In genomic region chr10:95374597-95375209, GRCh38 we compare ENCODE assay signal across 8 cellular contexts.
DNase-seq lines count a peak whose midpoint lies in the region; ATAC-seq, FAIRE-seq and TF ChIP-seq lines count a peak whose summit lies in the region.

No MANE protein-coding gene starts in this region.

- no peak for TF ChIP-seq EP300 in GM12878 (IDR thresholded peaks at IDR 0.05; ENCODE audit: borderline replicate concordance in 1 of 2, control insufficient read depth in 1 of 2, low read depth in 2 of 2, low read length in 2 of 2)

- no peak overlapping the region for H3K27ac ChIP-seq in GM12878 (ENCODE audit: control insufficient read depth, insufficient read depth)

- no peak overlapping the region for H3K9ac ChIP-seq in GM12878 (ENCODE audit: control insufficient read depth, insufficient read depth, low read length)

- no peak overlapping the region for H3K4me2 ChIP-seq in GM12878 (ENCODE audit: control insufficient read depth, insufficient read depth)

- no peaks in the 10 kb centered on the region for H3K36me3 Mint-ChIP-seq in HFFc6 (ENCODE audit: low read depth)

- WGBS in GM12878 (ENCODE audit: insufficient coverage, insufficient replicate concordance, low lambda C conversion rate, missing lambda C conversion rate): 0% methylated on average over 5 of the region's 5 CpGs

- no peaks in the 10 kb centered on the region for H4K20me1 ChIP-seq in GM12878 (ENCODE audit: control insufficient read depth, insufficient read depth)

- no peak overlapping the region for H3K4me3 Mint-ChIP-seq in HFFc6

- no peak overlapping the region for H3K27ac Mint-ChIP-seq in HFFc6

- FAIRE-seq in GM12878 (lab: Jason Lieb, UNC): peak; percentile 84

- peaks cover 0 to 3% of the 10 kb centered on the region in 2 experiments; a peak in 1 of 4 replicates for H3K27me3 ChIP-seq in GM12878 (replicated peaks in 1 of 2; ENCODE audit: control insufficient read depth in 2 of 2, insufficient read depth in 2 of 2, low read length in 1 of 2)

- DNase-seq in activated effector memory CD4-positive, alpha-beta T cell treated with anti-CD3 and anti-CD28 coated beads, Interleukin-2, amount 50 U/mL, for 16 hours: peak; percentile 75
- DNase-seq in activated effector memory CD4-positive, alpha-beta T cell treated with Interleukin-2 at 50 U/mL for 16 hours: no peak
- peak; percentile 61 for DNase-seq in HFFc6
- peak; percentile 78 for DNase-seq in NCI-H1092 (lab: John Stamatoyannopoulos, UW)
- DNase-seq in GM12878 (ENCODE audit: low read depth, low spot score): no peak
- DNase-seq in iPS-NIHi7 (ENCODE audit: extremely low spot score): peak; percentile 93
- DNase-seq in stimulated activated CD4-positive, alpha-beta T cell treated with anti-CD3 and anti-CD28 coated beads, Interleukin-12 subunit alpha, Interleukin-12 subunit beta, amount 100 ng/mL, for 4 hours: peak; percentile 23

- in situ Hi-C loops in GM12878 (cut with MboI): loop anchor here (5.0 kb wide), 1 partner anchor 228 kb away; no protein-coding TSS in a partner anchor

- H3K36me3 ChIP-seq in GM12878 (ENCODE audit: control insufficient read depth in 2 of 2, insufficient read depth in 2 of 2, low read length in 1 of 2): no peaks in the 10 kb centered on the region

- peaks cover 23% of the 10 kb centered on the region for H3K27me3 Mint-ChIP-seq in HFFc6 (ENCODE audit: insufficient read depth)

- peaks cover 4% of the 10 kb centered on the region; the same call in 1 of the 2 replicates for H3K9me3 Mint-ChIP-seq in HFFc6

- SMC1A ChIA-PET in GM12878 (lab: Charles Lee; ENCODE audit: uncharacterized antibody, unreplicated experiment): interaction anchor here (0.7 to 7.8 kb wide), 43 partner anchors 11 to 839 kb away, joined by 3 to 153 read pairs (median 4); partner anchors contain the start of gene TCTN3

- intact Hi-C loops in GM12878 (cut with micrococcal nuclease; ENCODE audit: unreplicated experiment): loop anchor here (1.0 to 5.0 kb wide), 3 partner anchors 58 to 227 kb away; no protein-coding TSS in a partner anchor

- no peaks in the 10 kb centered on the region for H3K79me2 ChIP-seq in GM12878 (ENCODE audit: control insufficient read depth, insufficient read depth, low read length)

- no TSS peak for BruUV-seq in GM12878 (replicated peaks; lab: Mats Ljungman, UMichigan)

- CTCF ChIA-PET in GM12878 (lab: Yijun Ruan, JAX): interaction anchor here (0.6 to 9.7 kb wide), 62 partner anchors 10 to 876 kb away, joined by 3 to 204 read pairs (median 4); partner anchors contain the start of genes ACSM6 and TCTN3

- no peak for TF ChIP-seq POLR2A in GM12878 (IDR thresholded peaks at IDR 0.05; ENCODE audit: low read depth, low read length)

- peak; percentile 96 for TF ChIP-seq CTCF in HFFc6 (IDR thresholded peaks at IDR 0.05)
- TF ChIP-seq CTCF in GM12878 (IDR thresholded peaks at IDR 0.05 in 2 of 3, conservative IDR thresholded peaks at IDR 0.05 in 1 of 3; ENCODE audit: control insufficient read depth in 2 of 3, extremely low read depth in 1 of 3, insufficient read depth in 1 of 3, low read depth in 3 of 3, low read length in 3 of 3): peak; percentile 94 to 96 (median 96)

- no peaks in the 10 kb centered on the region for H3K9me3 ChIP-seq in GM12878 (replicated peaks; ENCODE audit: control insufficient read depth, insufficient read depth, low read length)

- RAD21 ChIA-PET in GM12878 (lab: Charles Lee; ENCODE audit: unreplicated experiment): interaction anchor here (0.7 to 7.3 kb wide), 30 partner anchors 9 to 319 kb away, joined by 3 to 84 read pairs (median 6); partner anchors contain the start of gene TCTN3

- no peak overlapping the region for H2AFZ ChIP-seq in GM12878 (ENCODE audit: control insufficient read depth, low read depth, low read length)

- POLR2A ChIA-PET in GM12878 (lab: Charles Lee): interaction anchor here (0.6 to 1.4 kb wide), 8 partner anchors 9 to 71 kb away, joined by 3 to 4 read pairs (median 3); no protein-coding TSS in a partner anchor

- no peaks in the 10 kb centered on the region; the same call in 1 of the 2 replicates for H3K4me1 Mint-ChIP-seq in HFFc6 (ENCODE audit: low read depth)

- H3K4me3 ChIP-seq in GM12878: no peak overlapping the region

- peak; percentile 97 for ATAC-seq in SK-N-SH treated with all-trans-retinoic acid at 6 μM for 48 hours
- ATAC-seq in GM12878: peak; percentile 99

- peak; percentile 97 for TF ChIP-seq RAD21 in GM12878 (IDR thresholded peaks at IDR 0.05; ENCODE audit: insufficient read depth, low read depth, low read length)

- H3K4me1 ChIP-seq in GM12878 (ENCODE audit: control insufficient read depth, insufficient read depth, low read length): peaks cover 16% of the 10 kb centered on the region

TF ChIP-seq in SK-N-SH treated with all-trans-retinoic acid at 6 μM for 48 hours, 23 proteins besides CTCF, POLR2A, EP300 and RAD21 (continues in another document):
- TF ChIP-seq ZNF565 (CRISPR knock-in tag; conservative IDR thresholded peaks at IDR 0.05; ENCODE audit: low read depth) (no peak), CSDC2 (CRISPR knock-in tag; IDR thresholded peaks at IDR 0.05) (no peak), TCF4 (CRISPR knock-in tag; IDR thresholded peaks at IDR 0.05; ENCODE audit: borderline replicate concordance) (no peak), SNAI2 (CRISPR knock-in tag; IDR thresholded peaks at IDR 0.05) (no peak), PPARA (CRISPR knock-in tag; IDR thresholded peaks at IDR 0.05; ENCODE audit: borderline replicate concordance) (no peak), BACH2 (CRISPR knock-in tag; IDR thresholded peaks at IDR 0.05; ENCODE audit: borderline replicate concordance) (no peak), ZFP30 (CRISPR knock-in tag; IDR thresholded peaks at IDR 0.05) (no peak), PATZ1 (CRISPR knock-in tag; IDR thresholded peaks at IDR 0.05; ENCODE audit: borderline replicate concordance) (no peak)

TF ChIP-seq in GM12878, 131 proteins besides CTCF, POLR2A, EP300 and RAD21:
- 0 out of 3 replicates have a peak, but pooled peaks have one; percentile 30 for TF ChIP-seq POU2F2 (IDR thresholded peaks at IDR 0.05; ENCODE audit: borderline replicate concordance, low read depth, low read length)
- TF ChIP-seq SIX5 (IDR thresholded peaks at IDR 0.05; ENCODE audit: low read depth, low read length, severe bottlenecking): peak; percentile 7
- TF ChIP-seq CREB1 (IDR thresholded peaks at IDR 0.05; ENCODE audit: low read depth): no peak
- peak; percentile 56; the same call in 1 of the 2 replicates for TF ChIP-seq YY1 (IDR thresholded peaks at IDR 0.05; ENCODE audit: low read depth, low read length)
- TF ChIP-seq IRF4 (IDR thresholded peaks at IDR 0.05; ENCODE audit: low read depth, low read length): peak; percentile 76; the same call in 1 of the 2 replicates
- TF ChIP-seq ZBTB4 (CRISPR knock-in tag; IDR thresholded peaks at IDR 0.05): no peak
- no peak for TF ChIP-seq TARDBP (IDR thresholded peaks at IDR 0.05; ENCODE audit: borderline replicate concordance)
- peak; percentile 95 for TF ChIP-seq SMC3 (IDR thresholded peaks at IDR 0.05; ENCODE audit: borderline replicate concordance, low read length)

Comparison
In these comparisons a context has a peak if more than half of its experiments do, and no peak if none do; other contexts are left out.
1. DNase-seq: peak in activated effector memory CD4-positive, alpha-beta T cell treated with anti-CD3 and anti-CD28 coated beads, Interleukin-2, amount 50 U/mL, for 16 hours (single experiment), HFFc6 (single experiment), NCI-H1092 (single experiment), iPS-NIHi7 (single experiment) and stimulated activated CD4-positive, alpha-beta T cell treated with anti-CD3 and anti-CD28 coated beads, Interleukin-12 subunit alpha, Interleukin-12 subunit beta, amount 100 ng/mL, for 4 hours (single experiment); none in activated effector memory CD4-positive, alpha-beta T cell treated with Interleukin-2 at 50 U/mL for 16 hours (single experiment) and GM12878 (single experiment).